Comparison of ENCODE assay signal across 8 cellular contexts in the genomic region with DNA sequence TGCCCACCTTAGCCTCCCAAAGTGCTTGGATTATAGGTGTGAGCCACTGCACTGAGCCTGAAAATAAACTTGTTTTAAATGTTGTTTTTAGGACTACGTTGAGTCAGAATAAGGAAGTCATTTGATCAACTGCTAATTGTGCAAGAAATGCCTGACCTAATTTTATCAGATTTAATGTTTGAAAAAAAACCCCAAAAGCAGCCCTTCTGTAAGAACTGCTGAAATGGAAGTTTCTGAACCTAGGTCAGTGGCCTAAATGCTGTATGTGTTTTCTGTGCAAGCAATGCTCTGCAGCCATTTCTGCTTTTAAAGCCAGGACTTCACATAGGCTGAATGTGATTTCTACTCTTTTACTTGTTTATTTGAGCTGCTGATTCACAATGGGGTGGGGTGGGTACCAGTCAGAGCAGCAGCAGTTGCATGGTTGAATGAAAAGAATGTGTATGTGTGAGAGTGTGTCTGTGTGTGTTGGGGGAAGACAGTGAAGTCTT. TPM values are rescaled to one million over a fixed set of nuclear protein-coding genes. Genes with fewer than 3 reads are reported as not detected.
DNase-seq lines count a peak whose midpoint lies in the region; ATAC-seq and TF ChIP-seq lines count a peak whose summit lies in the region.

No MANE protein-coding gene starts in this region.

- no peak for TF ChIP-seq POLR2A in stomach (IDR thresholded peaks at IDR 0.05)

- no peak for TF ChIP-seq EP300 in stomach (IDR thresholded peaks at IDR 0.05)

- peaks cover 9% of the 10 kb centered on the region for H3K4me1 Mint-ChIP-seq in WTC11
- H3K4me1 Mint-ChIP-seq in activated naive CD8-positive, alpha-beta T cell treated with anti-CD3 and anti-CD28 coated beads for 36 hours, result peaks cover 10% of the 10 kb centered on the region

- peaks cover 4% of the 10 kb centered on the region for H3K4me1 ChIP-seq in right cardiac atrium (ENCODE audit: control insufficient read depth, insufficient read depth, low read length)
- H3K4me1 ChIP-seq in stomach, result peaks cover 8 to 47% (median 35%) of the 10 kb centered on the region in 4 donors

- H3K27me3 ChIP-seq in HL-60 (ENCODE audit: insufficient read depth, poor library complexity, severe bottlenecking), result no peaks in the 10 kb centered on the region
- H3K27me3 ChIP-seq in right cardiac atrium (ENCODE audit: control insufficient read depth, insufficient read depth), result no peaks in the 10 kb centered on the region
- H3K27me3 ChIP-seq in stomach, result no peaks in the 10 kb centered on the region

- POLR2A ChIA-PET in WTC11 (lab: Charles Lee), result interaction anchor here (0.5 to 0.8 kb wide), 3 partner anchors 12 to 118 kb away, joined by 3 to 4 read pairs (median 4); partner anchors contain the start of gene USP4

- H3K36me3 ChIP-seq in stomach, result peaks cover 0 to 15% (median 12%) of the 10 kb centered on the region in 4 donors

- no peak overlapping the region for H3K4me3 Mint-ChIP-seq in WTC11
- no peak overlapping the region for H3K4me3 Mint-ChIP-seq in activated naive CD8-positive, alpha-beta T cell treated with anti-CD3 and anti-CD28 coated beads for 36 hours

- H3K36me3 Mint-ChIP-seq in WTC11, result peaks cover 16% of the 10 kb centered on the region
- peaks cover 14% of the 10 kb centered on the region for H3K36me3 Mint-ChIP-seq in activated naive CD8-positive, alpha-beta T cell treated with anti-CD3 and anti-CD28 coated beads for 36 hours

- CTCF ChIA-PET in WTC11 (lab: Charles Lee), result interaction anchor here (0.6 to 3.1 kb wide), 5 partner anchors 12 to 180 kb away, joined by 3 to 25 read pairs (median 4); partner anchors contain the start of genes KLHDC8B and USP4

- H3K4me3 ChIP-seq in HL-60 (replicated peaks; ENCODE audit: insufficient read depth, low read length), result no peak overlapping the region
- no peak overlapping the region for H3K4me3 ChIP-seq in right cardiac atrium (ENCODE audit: low read length)
- H3K4me3 ChIP-seq in stomach, result no peak overlapping the region

- TF ChIP-seq CTCF in HL-60 (IDR thresholded peaks at IDR 0.05; ENCODE audit: insufficient read depth, low read length) (no peak), WTC11 (IDR thresholded peaks at IDR 0.05) (no peak), stomach (IDR thresholded peaks at IDR 0.05) (no peak)

- peak overlapping the region; percentile 13 for H3K27ac Mint-ChIP-seq in WTC11
- H3K27ac Mint-ChIP-seq in activated naive CD8-positive, alpha-beta T cell treated with anti-CD3 and anti-CD28 coated beads for 36 hours, result no peak overlapping the region

- H3K9me3 ChIP-seq in right cardiac atrium (ENCODE audit: control insufficient read depth, low read length) (no peaks in the 10 kb centered on the region), stomach (no peaks in the 10 kb centered on the region)

- WGBS in right cardiac atrium, result 40% methylated on average over 1 of the region's 1 CpG
- 11 to 28% (median 20%) methylated on average over 1 of the region's 1 CpG for WGBS in stomach, 5 donors

- DNase-seq in HL-60 (ENCODE audit: low read depth in 1 of 2, low spot score in 1 of 2), result peak; percentile 46 to 68
- DNase-seq in WTC11 (ENCODE audit: low spot score), result no peak
- no peak for DNase-seq in right cardiac atrium
- DNase-seq in stomach, result no peak
- no peak for DNase-seq in NK-92 treated with Interleukin-12 subunit alpha and Interleukin-12 subunit beta, amount 100 ng/mL, for 24 hours (lab: John Stamatoyannopoulos, UW)
- no peak for DNase-seq in activated naive CD8-positive, alpha-beta T cell treated with anti-CD3 and anti-CD28 coated beads for 36 hours
- DNase-seq in NCI-H2081 (lab: John Stamatoyannopoulos, UW), result no peak

- H3K27ac ChIP-seq in HL-60 (replicated peaks) (peak overlapping the region; percentile 80), right cardiac atrium (ENCODE audit: low read length) (peak overlapping the region; percentile 7), stomach (peak overlapping the region; percentile 44 to 87 (median 71))

- no peaks in the 10 kb centered on the region; the same call in 1 of the 2 replicates for H3K27me3 Mint-ChIP-seq in WTC11 (ENCODE audit: low read depth)
- no peaks in the 10 kb centered on the region for H3K27me3 Mint-ChIP-seq in activated naive CD8-positive, alpha-beta T cell treated with anti-CD3 and anti-CD28 coated beads for 36 hours

- peaks cover 3% of the 10 kb centered on the region for H3K9me3 Mint-ChIP-seq in WTC11
- H3K9me3 Mint-ChIP-seq in activated naive CD8-positive, alpha-beta T cell treated with anti-CD3 and anti-CD28 coated beads for 36 hours, result no peaks in the 10 kb centered on the region

- ATAC-seq in WTC11 (0 out of 2 replicates have a peak, but pooled peaks have one; percentile 22), right cardiac atrium (peak; percentile 9 to 14), HG03439 (IDR thresholded peaks at IDR 0.05; ENCODE audit: unreplicated experiment) (no peak)

- intact Hi-C loops in right cardiac atrium (cut with DNase I) (loop anchor here in 1 of 4 donors (10.0 kb wide), 1 partner anchor 53 kb away; no protein-coding TSS in a partner anchor), stomach (cut with DNase I; ENCODE audit: low total_unique reads) (loop anchor here (10.0 kb wide), 1 partner anchor 93 kb away; no protein-coding TSS in a partner anchor)

TF ChIP-seq in WTC11, 78 proteins besides CTCF, POLR2A, EP300 and RAD21 (continues in another document):
- TF ChIP-seq, protein P1, sequence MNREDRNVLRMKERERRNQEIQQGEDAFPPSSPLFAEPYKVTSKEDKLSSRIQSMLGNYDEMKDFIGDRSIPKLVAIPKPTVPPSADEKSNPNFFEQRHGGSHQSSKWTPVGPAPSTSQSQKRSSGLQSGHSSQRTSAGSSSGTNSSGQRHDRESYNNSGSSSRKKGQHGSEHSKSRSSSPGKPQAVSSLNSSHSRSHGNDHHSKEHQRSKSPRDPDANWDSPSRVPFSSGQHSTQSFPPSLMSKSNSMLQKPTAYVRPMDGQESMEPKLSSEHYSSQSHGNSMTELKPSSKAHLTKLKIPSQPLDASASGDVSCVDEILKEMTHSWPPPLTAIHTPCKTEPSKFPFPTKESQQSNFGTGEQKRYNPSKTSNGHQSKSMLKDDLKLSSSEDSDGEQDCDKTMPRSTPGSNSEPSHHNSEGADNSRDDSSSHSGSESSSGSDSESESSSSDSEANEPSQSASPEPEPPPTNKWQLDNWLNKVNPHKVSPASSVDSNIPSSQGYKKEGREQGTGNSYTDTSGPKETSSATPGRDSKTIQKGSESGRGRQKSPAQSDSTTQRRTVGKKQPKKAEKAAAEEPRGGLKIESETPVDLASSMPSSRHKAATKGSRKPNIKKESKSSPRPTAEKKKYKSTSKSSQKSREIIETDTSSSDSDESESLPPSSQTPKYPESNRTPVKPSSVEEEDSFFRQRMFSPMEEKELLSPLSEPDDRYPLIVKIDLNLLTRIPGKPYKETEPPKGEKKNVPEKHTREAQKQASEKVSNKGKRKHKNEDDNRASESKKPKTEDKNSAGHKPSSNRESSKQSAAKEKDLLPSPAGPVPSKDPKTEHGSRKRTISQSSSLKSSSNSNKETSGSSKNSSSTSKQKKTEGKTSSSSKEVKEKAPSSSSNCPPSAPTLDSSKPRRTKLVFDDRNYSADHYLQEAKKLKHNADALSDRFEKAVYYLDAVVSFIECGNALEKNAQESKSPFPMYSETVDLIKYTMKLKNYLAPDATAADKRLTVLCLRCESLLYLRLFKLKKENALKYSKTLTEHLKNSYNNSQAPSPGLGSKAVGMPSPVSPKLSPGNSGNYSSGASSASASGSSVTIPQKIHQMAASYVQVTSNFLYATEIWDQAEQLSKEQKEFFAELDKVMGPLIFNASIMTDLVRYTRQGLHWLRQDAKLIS (CRISPR knock-in tag; IDR thresholded peaks at IDR 0.05; ENCODE audit: borderline replicate concordance), result no peak
- TF ChIP-seq ZNF232 (CRISPR knock-in tag; IDR thresholded peaks at IDR 0.05) (no peak), EMX1 (CRISPR knock-in tag; IDR thresholded peaks at IDR 0.05) (no peak)
- TF ChIP-seq, protein P2, sequence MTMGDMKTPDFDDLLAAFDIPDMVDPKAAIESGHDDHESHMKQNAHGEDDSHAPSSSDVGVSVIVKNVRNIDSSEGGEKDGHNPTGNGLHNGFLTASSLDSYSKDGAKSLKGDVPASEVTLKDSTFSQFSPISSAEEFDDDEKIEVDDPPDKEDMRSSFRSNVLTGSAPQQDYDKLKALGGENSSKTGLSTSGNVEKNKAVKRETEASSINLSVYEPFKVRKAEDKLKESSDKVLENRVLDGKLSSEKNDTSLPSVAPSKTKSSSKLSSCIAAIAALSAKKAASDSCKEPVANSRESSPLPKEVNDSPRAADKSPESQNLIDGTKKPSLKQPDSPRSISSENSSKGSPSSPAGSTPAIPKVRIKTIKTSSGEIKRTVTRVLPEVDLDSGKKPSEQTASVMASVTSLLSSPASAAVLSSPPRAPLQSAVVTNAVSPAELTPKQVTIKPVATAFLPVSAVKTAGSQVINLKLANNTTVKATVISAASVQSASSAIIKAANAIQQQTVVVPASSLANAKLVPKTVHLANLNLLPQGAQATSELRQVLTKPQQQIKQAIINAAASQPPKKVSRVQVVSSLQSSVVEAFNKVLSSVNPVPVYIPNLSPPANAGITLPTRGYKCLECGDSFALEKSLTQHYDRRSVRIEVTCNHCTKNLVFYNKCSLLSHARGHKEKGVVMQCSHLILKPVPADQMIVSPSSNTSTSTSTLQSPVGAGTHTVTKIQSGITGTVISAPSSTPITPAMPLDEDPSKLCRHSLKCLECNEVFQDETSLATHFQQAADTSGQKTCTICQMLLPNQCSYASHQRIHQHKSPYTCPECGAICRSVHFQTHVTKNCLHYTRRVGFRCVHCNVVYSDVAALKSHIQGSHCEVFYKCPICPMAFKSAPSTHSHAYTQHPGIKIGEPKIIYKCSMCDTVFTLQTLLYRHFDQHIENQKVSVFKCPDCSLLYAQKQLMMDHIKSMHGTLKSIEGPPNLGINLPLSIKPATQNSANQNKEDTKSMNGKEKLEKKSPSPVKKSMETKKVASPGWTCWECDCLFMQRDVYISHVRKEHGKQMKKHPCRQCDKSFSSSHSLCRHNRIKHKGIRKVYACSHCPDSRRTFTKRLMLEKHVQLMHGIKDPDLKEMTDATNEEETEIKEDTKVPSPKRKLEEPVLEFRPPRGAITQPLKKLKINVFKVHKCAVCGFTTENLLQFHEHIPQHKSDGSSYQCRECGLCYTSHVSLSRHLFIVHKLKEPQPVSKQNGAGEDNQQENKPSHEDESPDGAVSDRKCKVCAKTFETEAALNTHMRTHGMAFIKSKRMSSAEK (CRISPR knock-in tag; IDR thresholded peaks at IDR 0.05; ENCODE audit: borderline replicate concordance), result no peak

RNA-seq across cellular contexts. Expression of gene GPX1, which starts 6.6 kb away (rescaled TPM):
- total RNA-seq in WTC11 (2021), result 305 to 323 TPM (median 321 TPM) in 3 replicates
- 100 to 1,000 TPM; 153 to 254 (median 196) TPM for total RNA-seq in right cardiac atrium
- polyA plus RNA-seq in right cardiac atrium, result 258 TPM
- 100 to 1,000 TPM in 3 of 5 donors, 10 to 100 TPM in 2; 58.4 to 350 (median 155) TPM for total RNA-seq in stomach
- polyA plus RNA-seq in stomach, result 100 to 1,000 TPM; 344 to 452 (median 355) TPM
- total RNA-seq in activated naive CD8-positive, alpha-beta T cell treated with anti-CD3 and anti-CD28 coated beads for 36 hours, result 100 to 1,000 TPM; 237 to 242 TPM

RNA-seq across cellular contexts. Expression of gene USP4, which starts 11.7 kb away (rescaled TPM):
- total RNA-seq in WTC11 (2021) (29.1 to 38.5 TPM (median 36.6 TPM) in 3 replicates), right cardiac atrium (10 to 100 TPM; 36.6 to 46.0 (median 40.4) TPM), stomach (100 to 1,000 TPM in 2 of 5 donors, 10 to 100 TPM in 3; 21.9 to 123 (median 29.9) TPM)
- polyA plus RNA-seq in right cardiac atrium (19.5 TPM), stomach (10 to 100 TPM; 22.7 to 25.8 (median 22.9) TPM)
- total RNA-seq in activated naive CD8-positive, alpha-beta T cell treated with anti-CD3 and anti-CD28 coated beads for 36 hours, result 10 to 100 TPM; 63.3 to 64.0 TPM

Comparison
In these comparisons a context has a peak if more than half of its experiments do, and no peak if none do; other contexts are left out.
1. DNase-seq: peak in HL-60 (2 of 2); none in WTC11 (single experiment), right cardiac atrium (0 of 3), stomach (single experiment), NK-92 treated with Interleukin-12 subunit alpha and Interleukin-12 subunit beta, amount 100 ng/mL, for 24 hours (single experiment), activated naive CD8-positive, alpha-beta T cell treated with anti-CD3 and anti-CD28 coated beads for 36 hours (single experiment) and NCI-H2081 (0 of 2).
2. H3K27ac ChIP-seq: peak in every context shown above with its lines; median percentile 80 in HL-60; 71 in stomach; 7 in right cardiac atrium.